2 cellular contexts compared by ENCODE assay signal in the genomic region with DNA sequence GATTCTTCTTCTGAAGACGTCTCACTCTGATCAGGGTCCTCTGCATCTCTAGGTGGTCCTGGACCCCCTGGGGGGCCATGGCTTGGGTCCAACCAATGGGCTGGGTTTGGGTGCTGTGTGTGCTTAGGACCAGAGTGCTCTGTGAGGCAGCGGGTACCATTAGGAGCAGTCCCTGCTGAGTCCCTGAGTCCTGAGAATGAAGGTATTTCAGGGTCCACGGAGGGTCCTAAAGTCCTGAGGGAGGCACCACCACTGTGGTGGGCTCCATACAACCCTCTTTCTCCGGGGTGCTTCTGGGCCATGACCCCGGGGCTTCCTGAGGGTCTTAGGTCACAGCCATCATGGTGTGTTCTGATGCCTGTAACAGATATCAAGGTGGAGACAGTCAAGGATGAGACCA.
TF ChIP-seq lines count a peak whose summit lies in the region.

No MANE protein-coding gene starts in this region.

TF ChIP-seq in SK-N-SH, 30 proteins besides CTCF, POLR2A, EP300 and RAD21 (continued from another document):
- TF ChIP-seq RXRA (IDR thresholded peaks at IDR 0.05; ENCODE audit: borderline replicate concordance, low read depth) = no peak
- TF ChIP-seq MEF2A (IDR thresholded peaks at IDR 0.05; ENCODE audit: borderline replicate concordance, low read depth) = no peak
- TF ChIP-seq SIN3A (IDR thresholded peaks at IDR 0.05; ENCODE audit: borderline replicate concordance, low read depth, low read length) = no peak
- no peak for TF ChIP-seq FOXM1 (IDR thresholded peaks at IDR 0.05; ENCODE audit: low read depth)
- TF ChIP-seq, protein P1, sequence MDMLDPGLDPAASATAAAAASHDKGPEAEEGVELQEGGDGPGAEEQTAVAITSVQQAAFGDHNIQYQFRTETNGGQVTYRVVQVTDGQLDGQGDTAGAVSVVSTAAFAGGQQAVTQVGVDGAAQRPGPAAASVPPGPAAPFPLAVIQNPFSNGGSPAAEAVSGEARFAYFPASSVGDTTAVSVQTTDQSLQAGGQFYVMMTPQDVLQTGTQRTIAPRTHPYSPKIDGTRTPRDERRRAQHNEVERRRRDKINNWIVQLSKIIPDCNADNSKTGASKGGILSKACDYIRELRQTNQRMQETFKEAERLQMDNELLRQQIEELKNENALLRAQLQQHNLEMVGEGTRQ (IDR thresholded peaks at IDR 0.05; ENCODE audit: borderline replicate concordance, low read depth, low read length) = no peak
- no peak for TF ChIP-seq TEAD4 (IDR thresholded peaks at IDR 0.05; ENCODE audit: borderline replicate concordance, insufficient read depth)
- TF ChIP-seq, protein P2, sequence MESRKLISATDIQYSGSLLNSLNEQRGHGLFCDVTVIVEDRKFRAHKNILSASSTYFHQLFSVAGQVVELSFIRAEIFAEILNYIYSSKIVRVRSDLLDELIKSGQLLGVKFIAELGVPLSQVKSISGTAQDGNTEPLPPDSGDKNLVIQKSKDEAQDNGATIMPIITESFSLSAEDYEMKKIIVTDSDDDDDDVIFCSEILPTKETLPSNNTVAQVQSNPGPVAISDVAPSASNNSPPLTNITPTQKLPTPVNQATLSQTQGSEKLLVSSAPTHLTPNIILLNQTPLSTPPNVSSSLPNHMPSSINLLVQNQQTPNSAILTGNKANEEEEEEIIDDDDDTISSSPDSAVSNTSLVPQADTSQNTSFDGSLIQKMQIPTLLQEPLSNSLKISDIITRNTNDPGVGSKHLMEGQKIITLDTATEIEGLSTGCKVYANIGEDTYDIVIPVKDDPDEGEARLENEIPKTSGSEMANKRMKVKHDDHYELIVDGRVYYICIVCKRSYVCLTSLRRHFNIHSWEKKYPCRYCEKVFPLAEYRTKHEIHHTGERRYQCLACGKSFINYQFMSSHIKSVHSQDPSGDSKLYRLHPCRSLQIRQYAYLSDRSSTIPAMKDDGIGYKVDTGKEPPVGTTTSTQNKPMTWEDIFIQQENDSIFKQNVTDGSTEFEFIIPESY (IDR thresholded peaks at IDR 0.05; ENCODE audit: borderline replicate concordance, low read depth) = no peak
- TF ChIP-seq FOSL2 (IDR thresholded peaks at IDR 0.05; ENCODE audit: borderline replicate concordance, low read depth) = no peak
- no peak for TF ChIP-seq MXI1 (IDR thresholded peaks at IDR 0.05; ENCODE audit: low read depth, low read length)
- no peak for TF ChIP-seq TAF1 (IDR thresholded peaks at IDR 0.05; ENCODE audit: borderline replicate concordance, low read depth, low read length)
- TF ChIP-seq EZH2phosphoT487 (IDR thresholded peaks at IDR 0.05; ENCODE audit: borderline replicate concordance, low read depth) = no peak
- TF ChIP-seq ELF1 (IDR thresholded peaks at IDR 0.05) = no peak
- TF ChIP-seq, protein P3, sequence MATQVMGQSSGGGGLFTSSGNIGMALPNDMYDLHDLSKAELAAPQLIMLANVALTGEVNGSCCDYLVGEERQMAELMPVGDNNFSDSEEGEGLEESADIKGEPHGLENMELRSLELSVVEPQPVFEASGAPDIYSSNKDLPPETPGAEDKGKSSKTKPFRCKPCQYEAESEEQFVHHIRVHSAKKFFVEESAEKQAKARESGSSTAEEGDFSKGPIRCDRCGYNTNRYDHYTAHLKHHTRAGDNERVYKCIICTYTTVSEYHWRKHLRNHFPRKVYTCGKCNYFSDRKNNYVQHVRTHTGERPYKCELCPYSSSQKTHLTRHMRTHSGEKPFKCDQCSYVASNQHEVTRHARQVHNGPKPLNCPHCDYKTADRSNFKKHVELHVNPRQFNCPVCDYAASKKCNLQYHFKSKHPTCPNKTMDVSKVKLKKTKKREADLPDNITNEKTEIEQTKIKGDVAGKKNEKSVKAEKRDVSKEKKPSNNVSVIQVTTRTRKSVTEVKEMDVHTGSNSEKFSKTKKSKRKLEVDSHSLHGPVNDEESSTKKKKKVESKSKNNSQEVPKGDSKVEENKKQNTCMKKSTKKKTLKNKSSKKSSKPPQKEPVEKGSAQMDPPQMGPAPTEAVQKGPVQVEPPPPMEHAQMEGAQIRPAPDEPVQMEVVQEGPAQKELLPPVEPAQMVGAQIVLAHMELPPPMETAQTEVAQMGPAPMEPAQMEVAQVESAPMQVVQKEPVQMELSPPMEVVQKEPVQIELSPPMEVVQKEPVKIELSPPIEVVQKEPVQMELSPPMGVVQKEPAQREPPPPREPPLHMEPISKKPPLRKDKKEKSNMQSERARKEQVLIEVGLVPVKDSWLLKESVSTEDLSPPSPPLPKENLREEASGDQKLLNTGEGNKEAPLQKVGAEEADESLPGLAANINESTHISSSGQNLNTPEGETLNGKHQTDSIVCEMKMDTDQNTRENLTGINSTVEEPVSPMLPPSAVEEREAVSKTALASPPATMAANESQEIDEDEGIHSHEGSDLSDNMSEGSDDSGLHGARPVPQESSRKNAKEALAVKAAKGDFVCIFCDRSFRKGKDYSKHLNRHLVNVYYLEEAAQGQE (IDR thresholded peaks at IDR 0.05; ENCODE audit: low read depth, low read length) = no peak
- TF ChIP-seq CHD2 (IDR thresholded peaks at IDR 0.05; ENCODE audit: low read length, partially characterized antibody) = no peak
- TF ChIP-seq, protein P4, sequence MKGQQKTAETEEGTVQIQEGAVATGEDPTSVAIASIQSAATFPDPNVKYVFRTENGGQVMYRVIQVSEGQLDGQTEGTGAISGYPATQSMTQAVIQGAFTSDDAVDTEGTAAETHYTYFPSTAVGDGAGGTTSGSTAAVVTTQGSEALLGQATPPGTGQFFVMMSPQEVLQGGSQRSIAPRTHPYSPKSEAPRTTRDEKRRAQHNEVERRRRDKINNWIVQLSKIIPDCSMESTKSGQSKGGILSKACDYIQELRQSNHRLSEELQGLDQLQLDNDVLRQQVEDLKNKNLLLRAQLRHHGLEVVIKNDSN (IDR thresholded peaks at IDR 0.05; ENCODE audit: borderline replicate concordance, low read depth) = no peak
- no peak for TF ChIP-seq FOXJ3 (CRISPR knock-in tag; IDR thresholded peaks at IDR 0.05)
- TF ChIP-seq RCOR1 (IDR thresholded peaks at IDR 0.05; ENCODE audit: low read length) = no peak

TF ChIP-seq in SK-N-SH treated with all-trans-retinoic acid at 6 μM for 48 hours, 23 proteins besides CTCF, POLR2A, EP300 and RAD21:
- TF ChIP-seq, protein P5, sequence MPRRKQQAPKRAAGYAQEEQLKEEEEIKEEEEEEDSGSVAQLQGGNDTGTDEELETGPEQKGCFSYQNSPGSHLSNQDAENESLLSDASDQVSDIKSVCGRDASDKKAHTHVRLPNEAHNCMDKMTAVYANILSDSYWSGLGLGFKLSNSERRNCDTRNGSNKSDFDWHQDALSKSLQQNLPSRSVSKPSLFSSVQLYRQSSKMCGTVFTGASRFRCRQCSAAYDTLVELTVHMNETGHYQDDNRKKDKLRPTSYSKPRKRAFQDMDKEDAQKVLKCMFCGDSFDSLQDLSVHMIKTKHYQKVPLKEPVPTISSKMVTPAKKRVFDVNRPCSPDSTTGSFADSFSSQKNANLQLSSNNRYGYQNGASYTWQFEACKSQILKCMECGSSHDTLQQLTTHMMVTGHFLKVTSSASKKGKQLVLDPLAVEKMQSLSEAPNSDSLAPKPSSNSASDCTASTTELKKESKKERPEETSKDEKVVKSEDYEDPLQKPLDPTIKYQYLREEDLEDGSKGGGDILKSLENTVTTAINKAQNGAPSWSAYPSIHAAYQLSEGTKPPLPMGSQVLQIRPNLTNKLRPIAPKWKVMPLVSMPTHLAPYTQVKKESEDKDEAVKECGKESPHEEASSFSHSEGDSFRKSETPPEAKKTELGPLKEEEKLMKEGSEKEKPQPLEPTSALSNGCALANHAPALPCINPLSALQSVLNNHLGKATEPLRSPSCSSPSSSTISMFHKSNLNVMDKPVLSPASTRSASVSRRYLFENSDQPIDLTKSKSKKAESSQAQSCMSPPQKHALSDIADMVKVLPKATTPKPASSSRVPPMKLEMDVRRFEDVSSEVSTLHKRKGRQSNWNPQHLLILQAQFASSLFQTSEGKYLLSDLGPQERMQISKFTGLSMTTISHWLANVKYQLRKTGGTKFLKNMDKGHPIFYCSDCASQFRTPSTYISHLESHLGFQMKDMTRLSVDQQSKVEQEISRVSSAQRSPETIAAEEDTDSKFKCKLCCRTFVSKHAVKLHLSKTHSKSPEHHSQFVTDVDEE (CRISPR knock-in tag; IDR thresholded peaks at IDR 0.05) = no peak
- TF ChIP-seq ZNF70 (CRISPR knock-in tag; IDR thresholded peaks at IDR 0.05) (no peak), ARNTL (CRISPR knock-in tag; IDR thresholded peaks at IDR 0.05; ENCODE audit: borderline replicate concordance, low read depth) (no peak), CSDC2 (CRISPR knock-in tag; IDR thresholded peaks at IDR 0.05) (no peak), GLIS3 (CRISPR knock-in tag; IDR thresholded peaks at IDR 0.05) (no peak), SNAI2 (CRISPR knock-in tag; IDR thresholded peaks at IDR 0.05) (no peak), ISL1 (CRISPR knock-in tag; IDR thresholded peaks at IDR 0.05) (no peak), ZNF565 (CRISPR knock-in tag; conservative IDR thresholded peaks at IDR 0.05; ENCODE audit: low read depth) (no peak), OSR1 (CRISPR knock-in tag; IDR thresholded peaks at IDR 0.05) (no peak), ZC3H10 (CRISPR knock-in tag; IDR thresholded peaks at IDR 0.05) (no peak), ZFP3 (CRISPR knock-in tag; IDR thresholded peaks at IDR 0.05) (no peak), ZFP30 (CRISPR knock-in tag; IDR thresholded peaks at IDR 0.05) (no peak), ESRRG (CRISPR knock-in tag; IDR thresholded peaks at IDR 0.05) (no peak), BACH2 (CRISPR knock-in tag; IDR thresholded peaks at IDR 0.05; ENCODE audit: borderline replicate concordance) (no peak), TCF4 (CRISPR knock-in tag; IDR thresholded peaks at IDR 0.05; ENCODE audit: borderline replicate concordance) (no peak), ZNF8 (CRISPR knock-in tag; IDR thresholded peaks at IDR 0.05) (no peak)
- TF ChIP-seq, protein P6, sequence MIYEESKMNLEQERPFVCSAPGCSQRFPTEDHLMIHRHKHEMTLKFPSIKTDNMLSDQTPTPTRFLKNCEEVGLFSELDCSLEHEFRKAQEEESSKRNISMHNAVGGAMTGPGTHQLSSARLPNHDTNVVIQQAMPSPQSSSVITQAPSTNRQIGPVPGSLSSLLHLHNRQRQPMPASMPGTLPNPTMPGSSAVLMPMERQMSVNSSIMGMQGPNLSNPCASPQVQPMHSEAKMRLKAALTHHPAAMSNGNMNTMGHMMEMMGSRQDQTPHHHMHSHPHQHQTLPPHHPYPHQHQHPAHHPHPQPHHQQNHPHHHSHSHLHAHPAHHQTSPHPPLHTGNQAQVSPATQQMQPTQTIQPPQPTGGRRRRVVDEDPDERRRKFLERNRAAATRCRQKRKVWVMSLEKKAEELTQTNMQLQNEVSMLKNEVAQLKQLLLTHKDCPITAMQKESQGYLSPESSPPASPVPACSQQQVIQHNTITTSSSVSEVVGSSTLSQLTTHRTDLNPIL (CRISPR knock-in tag; IDR thresholded peaks at IDR 0.05; ENCODE audit: low read depth) = no peak
- TF ChIP-seq, protein P7, sequence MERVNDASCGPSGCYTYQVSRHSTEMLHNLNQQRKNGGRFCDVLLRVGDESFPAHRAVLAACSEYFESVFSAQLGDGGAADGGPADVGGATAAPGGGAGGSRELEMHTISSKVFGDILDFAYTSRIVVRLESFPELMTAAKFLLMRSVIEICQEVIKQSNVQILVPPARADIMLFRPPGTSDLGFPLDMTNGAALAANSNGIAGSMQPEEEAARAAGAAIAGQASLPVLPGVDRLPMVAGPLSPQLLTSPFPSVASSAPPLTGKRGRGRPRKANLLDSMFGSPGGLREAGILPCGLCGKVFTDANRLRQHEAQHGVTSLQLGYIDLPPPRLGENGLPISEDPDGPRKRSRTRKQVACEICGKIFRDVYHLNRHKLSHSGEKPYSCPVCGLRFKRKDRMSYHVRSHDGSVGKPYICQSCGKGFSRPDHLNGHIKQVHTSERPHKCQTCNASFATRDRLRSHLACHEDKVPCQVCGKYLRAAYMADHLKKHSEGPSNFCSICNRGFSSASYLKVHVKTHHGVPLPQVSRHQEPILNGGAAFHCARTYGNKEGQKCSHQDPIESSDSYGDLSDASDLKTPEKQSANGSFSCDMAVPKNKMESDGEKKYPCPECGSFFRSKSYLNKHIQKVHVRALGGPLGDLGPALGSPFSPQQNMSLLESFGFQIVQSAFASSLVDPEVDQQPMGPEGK (CRISPR knock-in tag; IDR thresholded peaks at IDR 0.05; ENCODE audit: borderline replicate concordance) = no peak
- TF ChIP-seq, protein P8, sequence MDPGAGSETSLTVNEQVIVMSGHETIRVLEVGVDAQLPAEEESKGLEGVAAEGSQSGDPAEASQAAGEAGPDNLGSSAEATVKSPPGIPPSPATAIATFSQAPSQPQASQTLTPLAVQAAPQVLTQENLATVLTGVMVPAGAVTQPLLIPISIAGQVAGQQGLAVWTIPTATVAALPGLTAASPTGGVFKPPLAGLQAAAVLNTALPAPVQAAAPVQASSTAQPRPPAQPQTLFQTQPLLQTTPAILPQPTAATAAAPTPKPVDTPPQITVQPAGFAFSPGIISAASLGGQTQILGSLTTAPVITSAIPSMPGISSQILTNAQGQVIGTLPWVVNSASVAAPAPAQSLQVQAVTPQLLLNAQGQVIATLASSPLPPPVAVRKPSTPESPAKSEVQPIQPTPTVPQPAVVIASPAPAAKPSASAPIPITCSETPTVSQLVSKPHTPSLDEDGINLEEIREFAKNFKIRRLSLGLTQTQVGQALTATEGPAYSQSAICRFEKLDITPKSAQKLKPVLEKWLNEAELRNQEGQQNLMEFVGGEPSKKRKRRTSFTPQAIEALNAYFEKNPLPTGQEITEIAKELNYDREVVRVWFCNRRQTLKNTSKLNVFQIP (CRISPR knock-in tag; IDR thresholded peaks at IDR 0.05; ENCODE audit: borderline replicate concordance, low read depth) = no peak
- TF ChIP-seq, protein P9, sequence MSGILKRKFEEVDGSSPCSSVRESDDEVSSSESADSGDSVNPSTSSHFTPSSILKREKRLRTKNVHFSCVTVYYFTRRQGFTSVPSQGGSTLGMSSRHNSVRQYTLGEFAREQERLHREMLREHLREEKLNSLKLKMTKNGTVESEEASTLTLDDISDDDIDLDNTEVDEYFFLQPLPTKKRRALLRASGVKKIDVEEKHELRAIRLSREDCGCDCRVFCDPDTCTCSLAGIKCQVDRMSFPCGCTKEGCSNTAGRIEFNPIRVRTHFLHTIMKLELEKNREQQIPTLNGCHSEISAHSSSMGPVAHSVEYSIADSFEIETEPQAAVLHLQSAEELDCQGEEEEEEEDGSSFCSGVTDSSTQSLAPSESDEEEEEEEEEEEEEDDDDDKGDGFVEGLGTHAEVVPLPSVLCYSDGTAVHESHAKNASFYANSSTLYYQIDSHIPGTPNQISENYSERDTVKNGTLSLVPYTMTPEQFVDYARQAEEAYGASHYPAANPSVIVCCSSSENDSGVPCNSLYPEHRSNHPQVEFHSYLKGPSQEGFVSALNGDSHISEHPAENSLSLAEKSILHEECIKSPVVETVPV (CRISPR knock-in tag; IDR thresholded peaks at IDR 0.05) = no peak
TF ChIP-seq in SK-N-SH treated with all-trans-retinoic acid at 6 μM for 48 hours: peak in this region for 0.
